ENCODE assay signal across 8 cellular contexts in the genomic region with DNA sequence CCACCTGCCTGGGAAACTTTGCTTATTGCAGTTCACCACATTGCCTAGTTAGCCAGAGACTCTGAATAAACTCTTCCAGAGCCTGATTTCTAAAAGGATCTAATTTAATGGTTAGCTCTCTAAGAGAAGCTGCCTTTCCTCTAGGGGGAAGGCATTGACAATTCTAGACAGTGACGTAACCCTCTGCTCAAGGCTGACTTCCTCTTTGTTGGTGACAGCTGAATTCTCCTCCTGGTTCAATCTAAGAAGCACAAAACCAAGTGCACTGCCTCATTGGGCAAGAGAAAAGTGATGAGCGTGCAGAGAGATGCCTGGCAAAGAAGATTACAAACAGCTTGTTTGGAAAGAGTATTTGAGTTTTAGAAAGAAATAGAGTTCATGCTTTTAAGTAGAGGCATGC.
DNase-seq lines count a peak whose midpoint lies in the region; ATAC-seq, FAIRE-seq and TF ChIP-seq lines count a peak whose summit lies in the region.

No MANE protein-coding gene starts in this region.

- intact Hi-C loops in lower leg skin (cut with DNase I; ENCODE audit: low total_unique reads) = no loop called here

- no peak for TF ChIP-seq CTCF in fibroblast of mammary gland (conservative IDR thresholded peaks at IDR 0.05; ENCODE audit: control insufficient read depth, insufficient read depth, low read depth, low read length)
- TF ChIP-seq CTCF in lower leg skin (IDR thresholded peaks at IDR 0.05) = no peak

- 28 to 31% methylated on average over 2 of the region's 2 CpGs for WGBS in lower leg skin, 2 donors

- peak; percentile 95 for FAIRE-seq in GM18507 (lab: Jason Lieb, UNC)

- no peak for DNase-seq in GM18507 (ENCODE audit: extremely low spot score, insufficient read length, low read depth)
- peak; percentile 68 to 86 for DNase-seq in Kasumi-1 (lab: John Stamatoyannopoulos, UW)
- DNase-seq in fibroblast of mammary gland (ENCODE audit: low read depth) = peak; percentile 12
- no peak for DNase-seq in NCI-H446 treated with DMSO at 0.1 percent for 48 hours (lab: John Stamatoyannopoulos, UW)
- no peak for DNase-seq in stimulated activated CD4-positive, alpha-beta T cell treated with anti-CD3 and anti-CD28 coated beads, Interleukin-15, amount 100 ng/mL, for 24 hours
- DNase-seq in lower leg skin (ENCODE audit: low spot score in 2 of 2) = no peak
- no peak for DNase-seq in A172 (ENCODE audit: low spot score)

- H3K4me3 ChIP-seq in fibroblast of mammary gland (ENCODE audit: control insufficient read depth, low read depth, low read length) (no peak overlapping the region), lower leg skin (ENCODE audit: low read depth, poor library complexity, severe bottlenecking) (no peak overlapping the region)

- ATAC-seq in GM21825 (IDR thresholded peaks at IDR 0.05; ENCODE audit: unreplicated experiment) = peak; percentile 92

- no peak for TF ChIP-seq POLR2A in lower leg skin (IDR thresholded peaks at IDR 0.05)

Comparison
In these comparisons a context has a peak if more than half of its experiments do, and no peak if none do; other contexts are left out.
1. DNase-seq: peak in Kasumi-1 (2 of 2) and fibroblast of mammary gland (single experiment); none in GM18507 (single experiment), NCI-H446 treated with DMSO at 0.1 percent for 48 hours (single experiment), stimulated activated CD4-positive, alpha-beta T cell treated with anti-CD3 and anti-CD28 coated beads, Interleukin-15, amount 100 ng/mL, for 24 hours (single experiment), lower leg skin (0 of 2) and A172 (single experiment).